Comparison of ENCODE assay signal across 23 cellular contexts in genomic region chr3:178672263-178672662, GRCh38.
DNase-seq lines count a peak whose midpoint lies in the region; ATAC-seq and TF ChIP-seq lines count a peak whose summit lies in the region.
"Had no signal": no experiment of that assay in that cellular context is flagged by ENCODE, and none has a peak within 500 bp of the region (broad histone marks: within the 10 kb centered on the region; RNA-seq: fewer than 3 reads in every experiment).

No MANE protein-coding gene starts in this region.

- DNase-seq in HS-5 (ENCODE audit: low read depth) (peak; percentile 14), fibroblast of peridontal ligament (ENCODE audit: extremely low read depth) (peak; percentile 2), MV-4-11 (lab: John Stamatoyannopoulos, UW) (no peak), T-helper 2 cell (no peak)
- DNase-seq: activated CD4-positive, alpha-beta memory T cell treated with anti-CD3 and anti-CD28 coated beads for 36 hours; activated CD8-positive, alpha-beta memory T cell treated with anti-CD3 and anti-CD28 coated beads, Interleukin-2, amount 50 U/mL, for 4 hours; activated naive CD4-positive, alpha-beta T cell treated with anti-CD3 and anti-CD28 coated beads, Interleukin-2, amount 50 U/mL, for 16 hours; central memory CD4-positive, alpha-beta T cell; H7; mucosa of descending colon; NCI-H2029; NCI-H2227 treated with DMSO at 0.1 percent for 48 hours; nephron progenitor cell; stimulated activated CD4-positive, alpha-beta T cell treated with anti-CD3 and anti-CD28 coated beads, Interleukin-12 subunit alpha, Interleukin-12 subunit beta, amount 100 ng/mL, for 4 hours; stimulated activated naive B cell treated with anti-CD40 and anti-IgM and Interleukin-4, amounts not matched to agents 10 μg/mL and 1 μg/mL and 100 μg/mL, for 72 hours; T-cell had no signal

- ATAC-seq in HG02571 (IDR thresholded peaks at IDR 0.05; ENCODE audit: unreplicated experiment): no peak
- ATAC-seq: activated CD4-positive, CD25-positive, alpha-beta regulatory T cell treated with anti-CD3 and anti-CD28 coated beads, Interleukin-2, amount 50 U/mL, for 24 hours; stimulated activated naive B cell treated with anti-CD40 and anti-IgM and Interleukin-4, amounts not matched to agents 10 μg/mL and 1 μg/mL and 100 μg/mL, for 72 hours; T-cell had no signal

- peak overlapping the region; percentile 81 for H3K27ac ChIP-seq in VCaP
- H3K27ac ChIP-seq: SJSA1 had no signal

- no peaks in the 10 kb centered on the region for H3K36me3 ChIP-seq in skeletal muscle satellite cell (ENCODE audit: insufficient read depth, low read length)
- H3K36me3 ChIP-seq: SJSA1, upper lobe of left lung had no signal

- H3K9me3 ChIP-seq in skeletal muscle satellite cell (replicated peaks; ENCODE audit: low read length): no peaks in the 10 kb centered on the region
- H3K9me3 ChIP-seq: mucosa of descending colon, SJSA1, upper lobe of left lung had no signal

- peaks cover 27% of the 10 kb centered on the region for H3K4me1 ChIP-seq in skeletal muscle satellite cell (ENCODE audit: control insufficient read depth, insufficient read depth, low read length)
- H3K4me1 ChIP-seq: SJSA1 had no signal

- H3K9ac ChIP-seq in skeletal muscle satellite cell (ENCODE audit: low read depth, low read length): no peak overlapping the region

- TF ChIP-seq CTCF in VCaP (conservative IDR thresholded peaks at IDR 0.05): no peak

- H3K27me3 ChIP-seq in skeletal muscle satellite cell (ENCODE audit: control insufficient read depth, insufficient read depth, low read length): peaks cover 4% of the 10 kb centered on the region
- H3K27me3 ChIP-seq: SJSA1, upper lobe of left lung had no signal

- no peak overlapping the region for H3K4me3 ChIP-seq in skeletal muscle satellite cell (ENCODE audit: low read length)
- H3K4me3 ChIP-seq: GM12878, mucosa of descending colon, SJSA1, upper lobe of left lung had no signal

- H3K4me2 ChIP-seq in skeletal muscle satellite cell (ENCODE audit: low read length): peak overlapping the region; percentile 50

Comparison
In these comparisons a context has a peak if more than half of its experiments do, and no peak if none do; other contexts are left out.
1. DNase-seq: peak in HS-5 (single experiment) and fibroblast of peridontal ligament (single experiment); none in MV-4-11 (single experiment) and T-helper 2 cell (0 of 5).